In genomic region chr11:121023848-121024751, GRCh38 we compare ENCODE assay signal across 8 cellular contexts. TPM values are rescaled to one million over a fixed set of nuclear protein-coding genes. Genes with fewer than 3 reads are reported as not detected.
A peak's percentile ranks its signal among the peaks of the same experiment; 100 is the strongest.
DNase-seq lines count a peak whose midpoint lies in the region; ATAC-seq, FAIRE-seq and TF ChIP-seq lines count a peak whose summit lies in the region.

A gene with protein sequence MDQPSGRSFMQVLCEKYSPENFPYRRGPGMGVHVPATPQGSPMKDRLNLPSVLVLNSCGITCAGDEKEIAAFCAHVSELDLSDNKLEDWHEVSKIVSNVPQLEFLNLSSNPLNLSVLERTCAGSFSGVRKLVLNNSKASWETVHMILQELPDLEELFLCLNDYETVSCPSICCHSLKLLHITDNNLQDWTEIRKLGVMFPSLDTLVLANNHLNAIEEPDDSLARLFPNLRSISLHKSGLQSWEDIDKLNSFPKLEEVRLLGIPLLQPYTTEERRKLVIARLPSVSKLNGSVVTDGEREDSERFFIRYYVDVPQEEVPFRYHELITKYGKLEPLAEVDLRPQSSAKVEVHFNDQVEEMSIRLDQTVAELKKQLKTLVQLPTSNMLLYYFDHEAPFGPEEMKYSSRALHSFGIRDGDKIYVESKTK (plus strand): TSS chr11:121024102. CDS start chr11:121045691, 21,589 bp downstream.

- no peaks in the 10 kb centered on the region for H3K9me3 ChIP-seq in WERI-Rb-1 (ENCODE audit: severe bottlenecking)

- FAIRE-seq in bronchial epithelial cell (lab: Jason Lieb, UNC): peak; percentile 66

- peak within 1 kb of the TSS; percentile 74 to 89 (median 87) for H3K4me3 Mint-ChIP-seq in immature natural killer cell

- H3K4me3 ChIP-seq in WERI-Rb-1 (ENCODE audit: low read depth, low read length) (peak within 1 kb of the TSS; percentile 91), bronchial epithelial cell (ENCODE audit: low read depth, low read length) (peak within 1 kb of the TSS; percentile 79)

- H3K4me1 Mint-ChIP-seq in immature natural killer cell: peaks cover 27 to 43% of the 10 kb centered on the region in 2 donors

- DNase-seq in A172 (ENCODE audit: low spot score): peak; percentile 42
- DNase-seq in NCI-H2107 treated with DMSO at 0.1 percent for 48 hours (lab: John Stamatoyannopoulos, UW; ENCODE audit: unreplicated experiment): peak; percentile 20
- DNase-seq in WERI-Rb-1: peak; percentile 96
- peak; percentile 15 for DNase-seq in bronchial epithelial cell (ENCODE audit: low read depth)
- DNase-seq in immature natural killer cell: peak; percentile 86 to 89 (median 88)
- DNase-seq in stimulated activated CD4-positive, alpha-beta T cell treated with anti-CD3 and anti-CD28 coated beads, Interleukin-12 subunit alpha, Interleukin-12 subunit beta, amount 100 ng/mL, for 24 hours (ENCODE audit: low read depth in 2 of 2): peak; percentile 66 to 79

- peak within 1 kb of the TSS; percentile 76 for H3K27ac ChIP-seq in WERI-Rb-1

- H3K9me3 Mint-ChIP-seq in immature natural killer cell: no peaks in the 10 kb centered on the region

- H3K36me3 Mint-ChIP-seq in immature natural killer cell: no peaks in the 10 kb centered on the region

- ATAC-seq in GM18519 (IDR thresholded peaks at IDR 0.05; ENCODE audit: low FRiP score, unreplicated experiment): peak; percentile 79
- peak; percentile 59 for ATAC-seq in HG03060 (IDR thresholded peaks at IDR 0.05; ENCODE audit: low read depth, unreplicated experiment)

- H3K36me3 ChIP-seq in WERI-Rb-1 (no peaks in the 10 kb centered on the region), bronchial epithelial cell (ENCODE audit: control insufficient read depth, insufficient read depth, low read length) (no peaks in the 10 kb centered on the region)

- peaks cover 5 to 6% (median 5%) of the 10 kb centered on the region in 3 donors for H3K27me3 Mint-ChIP-seq in immature natural killer cell (ENCODE audit: low read depth in 3 of 3)

- H3K27me3 ChIP-seq in WERI-Rb-1 (ENCODE audit: insufficient read depth, low read depth, severe bottlenecking): no peaks in the 10 kb centered on the region
- no peaks in the 10 kb centered on the region for H3K27me3 ChIP-seq in bronchial epithelial cell (ENCODE audit: control insufficient read depth, insufficient read depth, low read length)

- no peak for TF ChIP-seq CTCF in WERI-Rb-1 (IDR thresholded peaks at IDR 0.05; ENCODE audit: low read depth, low read length)
- TF ChIP-seq CTCF in bronchial epithelial cell (IDR thresholded peaks at IDR 0.05; ENCODE audit: insufficient read depth, low read length, severe bottlenecking): no peak

- peak within 1 kb of the TSS; percentile 36 to 93 (median 90) for H3K27ac Mint-ChIP-seq in immature natural killer cell

RNA-seq across cellular contexts. Expression of the gene that starts here (rescaled TPM):
- 9.2 and 10.5 TPM in 2 replicates for total RNA-seq in A172 (2014; rRNA removed; shearing (Covaris generic))
- 11.8 and 15.0 TPM in 2 replicates for total RNA-seq in bronchial epithelial cell
- polyA plus RNA-seq in immature natural killer cell: 1 to 10 TPM; 3.9 to 6.6 (median 5.5) TPM

Comparison
In these comparisons a context has a peak if more than half of its experiments do, and no peak if none do; other contexts are left out.
1. Peak in every context shown above with its lines: DNase-seq, ATAC-seq, H3K4me3 ChIP-seq and H3K27ac ChIP-seq.
2. DNase-seq: peak in every context shown above with its lines; median percentile 96 in WERI-Rb-1; 88 in immature natural killer cell; 72 in stimulated activated CD4-positive, alpha-beta T cell treated with anti-CD3 and anti-CD28 coated beads, Interleukin-12 subunit alpha, Interleukin-12 subunit beta, amount 100 ng/mL, for 24 hours; 42 in A172; 20 in NCI-H2107 treated with DMSO at 0.1 percent for 48 hours; 15 in bronchial epithelial cell.